In the genomic region with DNA sequence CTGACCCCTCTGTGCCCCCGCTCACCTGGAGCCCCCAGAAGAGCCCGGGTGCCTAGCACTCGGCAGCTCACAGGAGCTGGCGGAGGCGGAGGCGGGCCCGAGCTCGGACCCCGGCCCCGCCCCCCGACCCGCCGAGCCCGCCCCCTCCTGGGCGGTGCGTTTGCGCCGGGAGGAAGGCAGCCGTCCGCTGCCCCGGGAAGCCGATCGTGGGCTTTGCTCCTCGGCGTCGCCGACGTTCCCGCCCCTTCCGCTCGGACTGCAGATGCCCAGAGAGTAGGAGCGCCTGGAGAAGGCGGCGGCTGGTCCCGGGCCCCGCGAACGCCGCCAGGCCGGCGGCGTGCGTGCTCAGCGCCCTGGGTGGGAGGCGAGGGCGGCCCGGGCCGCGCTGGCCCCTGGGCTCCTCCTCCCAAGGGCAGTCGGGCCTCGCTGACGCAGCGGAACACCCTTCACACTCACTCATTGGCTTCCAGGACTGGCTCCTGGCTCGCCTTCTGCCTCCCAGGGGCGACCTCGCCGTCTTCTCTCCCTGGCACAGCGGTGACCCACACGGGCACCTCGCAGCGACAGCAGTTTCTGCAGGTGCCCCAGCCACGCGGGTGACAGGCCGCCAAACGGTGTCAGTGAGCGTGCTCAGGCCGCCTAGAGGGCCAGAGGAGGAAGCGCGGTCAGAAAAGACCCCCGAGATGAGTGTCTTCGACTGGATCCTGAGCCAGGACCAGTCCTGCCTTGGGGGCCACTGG, we compare ENCODE assay signal across 8 cellular contexts. TPM values are rescaled to one million over a fixed set of nuclear protein-coding genes. Genes with fewer than 3 reads are reported as not detected.
DNase-seq lines count a peak whose midpoint lies in the region; ATAC-seq, FAIRE-seq and TF ChIP-seq lines count a peak whose summit lies in the region.

A gene (minus strand): TSS at position 74 of the 740 bp plus-strand sequence. CDS start 415 bp downstream, outside the sequence.

- H3K9me3 ChIP-seq in neutrophil (no peaks in the 10 kb centered on the region), subcutaneous abdominal adipose tissue (ENCODE audit: control insufficient read depth in 5 of 5, low read length in 5 of 5) (no peaks in the 10 kb centered on the region)

- H3K36me3 Mint-ChIP-seq in activated naive CD4-positive, alpha-beta T cell treated with anti-CD3 and anti-CD28 coated beads for 36 hours (ENCODE audit: low read depth) = peaks cover 4% of the 10 kb centered on the region

- H3K4me1 Mint-ChIP-seq in activated naive CD4-positive, alpha-beta T cell treated with anti-CD3 and anti-CD28 coated beads for 36 hours (ENCODE audit: low read depth) = peaks cover 30% of the 10 kb centered on the region

- peak within 1 kb of the TSS; percentile 74 to 93 for H3K4me3 ChIP-seq in neutrophil (ENCODE audit: low read depth in 1 of 2, low read length in 1 of 2)
- H3K4me3 ChIP-seq in subcutaneous abdominal adipose tissue (ENCODE audit: low read depth in 1 of 5, low read length in 5 of 5) = peak within 1 kb of the TSS; percentile 69 to 80 (median 73)

- DNase-seq in DMS53 treated with DMSO at 0.1 percent for 48 hours (lab: John Stamatoyannopoulos, UW; ENCODE audit: unreplicated experiment) (peak; percentile 96), KG1 (lab: John Stamatoyannopoulos, UW) (peak; percentile 7), SK-N-DZ (ENCODE audit: low spot score) (peak; percentile 90), frontal cortex (ENCODE audit: low spot score in 2 of 2) (peak; percentile 96 to 97)
- peak; percentile 80 for DNase-seq in activated naive CD4-positive, alpha-beta T cell treated with anti-CD3 and anti-CD28 coated beads for 36 hours

- intact Hi-C loops in activated naive CD4-positive, alpha-beta T cell treated with anti-CD3 and anti-CD28 coated beads for 36 hours (cut with micrococcal nuclease) = loop anchor here (1.0 to 5.0 kb wide), 4 partner anchors 10 to 167 kb away; a partner anchor contains a TSS

- no peaks in the 10 kb centered on the region for H3K9me3 Mint-ChIP-seq in activated naive CD4-positive, alpha-beta T cell treated with anti-CD3 and anti-CD28 coated beads for 36 hours

- H3K27ac ChIP-seq in neutrophil = peak within 1 kb of the TSS; percentile 87
- H3K27ac ChIP-seq in subcutaneous abdominal adipose tissue (ENCODE audit: low read depth, low read length) = peak within 1 kb of the TSS; percentile 77

- H3K9ac ChIP-seq in subcutaneous abdominal adipose tissue (ENCODE audit: low read length in 5 of 5) = peak within 1 kb of the TSS in 4 of 5 donors; percentile 70 to 87 (median 82)

- H3K27me3 ChIP-seq in neutrophil (peaks cover 16% of the 10 kb centered on the region), subcutaneous abdominal adipose tissue (ENCODE audit: control insufficient read depth in 5 of 5, insufficient read depth in 4 of 5, low read length in 5 of 5) (no peaks in the 10 kb centered on the region)

- CTCF ChIA-PET in activated naive CD4-positive, alpha-beta T cell treated with anti-CD3 and anti-CD28 coated beads for 36 hours (lab: Charles Lee) = interaction anchor here (0.6 to 1.0 kb wide), 2 partner anchors 39 to 121 kb away, joined by 3 read pairs; no protein-coding TSS in a partner anchor

- H3K27me3 Mint-ChIP-seq in activated naive CD4-positive, alpha-beta T cell treated with anti-CD3 and anti-CD28 coated beads for 36 hours (ENCODE audit: low read depth) = no peaks in the 10 kb centered on the region

- peak; percentile 69 for ATAC-seq in GM21576 (IDR thresholded peaks at IDR 0.05; ENCODE audit: unreplicated experiment)

- peak within 1 kb of the TSS; percentile 95 for H3K4me3 Mint-ChIP-seq in activated naive CD4-positive, alpha-beta T cell treated with anti-CD3 and anti-CD28 coated beads for 36 hours

- FAIRE-seq in frontal cortex (lab: Jason Lieb, UNC) = no peak

- H3K4me1 ChIP-seq in neutrophil (ENCODE audit: control insufficient read depth in 1 of 2, insufficient read depth in 1 of 2, low read depth in 1 of 2, low read length in 1 of 2) (peaks cover 14 to 18% of the 10 kb centered on the region in 2 experiments), subcutaneous abdominal adipose tissue (ENCODE audit: control insufficient read depth in 5 of 5, insufficient read depth in 5 of 5, low read length in 5 of 5) (peaks cover 0 to 33% (median 18%) of the 10 kb centered on the region in 5 donors)

- peak within 1 kb of the TSS; percentile 88 for H3K27ac Mint-ChIP-seq in activated naive CD4-positive, alpha-beta T cell treated with anti-CD3 and anti-CD28 coated beads for 36 hours

- no peaks in the 10 kb centered on the region for H3K36me3 ChIP-seq in neutrophil
- H3K36me3 ChIP-seq in subcutaneous abdominal adipose tissue (ENCODE audit: control insufficient read depth in 5 of 5, insufficient read depth in 5 of 5, low read length in 5 of 5) = peaks cover 0 to 27% (median 19%) of the 10 kb centered on the region in 5 donors

- peak; percentile 47 for TF ChIP-seq CTCF in neutrophil (IDR thresholded peaks at IDR 0.05)

RNA-seq across cellular contexts. Expression of the gene that starts here (rescaled TPM):
- polyA plus RNA-seq in SK-N-DZ (2014; cell fraction: cytosol; rRNA removed) = 14.2 and 15.7 TPM in 2 replicates
- polyA plus RNA-seq in SK-N-DZ (2014; cell fraction: nucleus; rRNA removed) = 26.7 and 41.8 TPM in 2 replicates
- 10 to 100 TPM; 58.6 to 59.4 TPM for total RNA-seq in activated naive CD4-positive, alpha-beta T cell treated with anti-CD3 and anti-CD28 coated beads for 36 hours
- 10.6 TPM for total RNA-seq in frontal cortex

Comparison
In these comparisons a context has a peak if more than half of its experiments do, and no peak if none do; other contexts are left out.
1. Peak in every context shown above with its lines: DNase-seq, ATAC-seq, H3K4me3 ChIP-seq and H3K27ac ChIP-seq.
2. DNase-seq: peak in every context shown above with its lines; median percentile 96 in frontal cortex; 96 in DMS53 treated with DMSO at 0.1 percent for 48 hours; 90 in SK-N-DZ; 80 in activated naive CD4-positive, alpha-beta T cell treated with anti-CD3 and anti-CD28 coated beads for 36 hours; 7 in KG1.